Comparison of ENCODE assay signal across 16 cellular contexts in the genomic region with DNA sequence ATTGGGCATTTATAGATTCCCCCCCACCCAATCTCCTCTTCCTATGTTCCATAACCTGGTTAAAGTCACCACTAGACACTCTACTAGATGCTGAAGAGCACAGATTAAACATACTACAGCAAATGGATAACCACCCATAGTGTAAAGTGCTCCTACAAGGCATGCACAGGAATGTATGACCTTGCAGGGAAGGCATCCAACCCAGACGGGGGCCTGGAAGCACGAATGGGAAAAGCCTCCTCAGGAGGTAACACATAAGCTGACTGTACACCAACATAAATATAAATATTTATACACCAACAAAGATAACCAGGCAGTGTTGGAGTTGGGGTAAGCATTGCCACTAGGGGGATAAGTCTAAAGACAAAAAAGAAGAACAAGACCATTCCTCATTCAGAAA.
DNase-seq lines count a peak whose midpoint lies in the region; ATAC-seq and TF ChIP-seq lines count a peak whose summit lies in the region.
"Had no signal": no experiment of that assay in that cellular context is flagged by ENCODE, and none has a peak within 500 bp of the region (broad histone marks: within the 10 kb centered on the region; RNA-seq: fewer than 3 reads in every experiment).

No MANE protein-coding gene starts in this region.

- no peak overlapping the region for H4K8ac ChIP-seq in H9 (replicated peaks; ENCODE audit: insufficient read length, low read depth, low read length)

- H3K9me3 ChIP-seq in H9 (ENCODE audit: control insufficient read depth, low read depth, low read length) = no peaks in the 10 kb centered on the region

- H2BK15ac ChIP-seq in H9 (ENCODE audit: low read depth, low read length) = no peak overlapping the region

- H3K18ac ChIP-seq in H9 (ENCODE audit: insufficient read length, low read depth, low read length) = no peak overlapping the region

- no peaks in the 10 kb centered on the region for H3K27me3 Mint-ChIP-seq in H9 (ENCODE audit: low read depth)

- H3K27ac Mint-ChIP-seq in H9 = no peak overlapping the region
- H3K27ac Mint-ChIP-seq: GM23338 had no signal

- H2AK5ac ChIP-seq in H9 (ENCODE audit: insufficient read length, low read length) = no peak overlapping the region

- TF ChIP-seq CTCF in H9 (conservative IDR thresholded peaks at IDR 0.05) = peak; percentile 37; the same call in 2 of the 3 replicates

- no peak overlapping the region for H4K5ac ChIP-seq in H9 (ENCODE audit: insufficient read length, low read depth, low read length)

- no peaks in the 10 kb centered on the region for H3K79me1 ChIP-seq in H9 (ENCODE audit: insufficient read depth, low read depth, low read length, poor library complexity, severe bottlenecking)

- no peak overlapping the region for H2BK12ac ChIP-seq in H9 (ENCODE audit: insufficient read length, low read depth, low read length)

- no CpG with 5 or more reads among the region's 2 CpGs for WGBS in H9 (ENCODE audit: extremely low coverage, insufficient read length, low lambda C conversion rate)

- H2BK5ac ChIP-seq in H9 (ENCODE audit: insufficient read length, low read length) = no peak overlapping the region

- H3K36me3 Mint-ChIP-seq in H9 (ENCODE audit: insufficient read depth in 1 of 3, low read depth in 3 of 3) = peaks cover 7 to 9% (median 7%) of the 10 kb centered on the region in 3 experiments; a peak in 4 of 7 replicates

- no peaks in the 10 kb centered on the region for H3K4me1 ChIP-seq in H9 (ENCODE audit: insufficient read depth, low read length)

- H3K9me3 Mint-ChIP-seq in H9 = peaks cover 11 to 13% of the 10 kb centered on the region in 2 experiments

- no peak overlapping the region for H2BK20ac ChIP-seq in H9 (ENCODE audit: low read depth, low read length, poor library complexity, severe bottlenecking)

- no peak overlapping the region for H2AFZ ChIP-seq in H9 (ENCODE audit: low read length)
- H2AFZ ChIP-seq: GM23338 had no signal

- H3K23ac ChIP-seq in H9 (ENCODE audit: insufficient read length, low read depth, low read length) = no peak overlapping the region

- H3K56ac ChIP-seq in H9 (ENCODE audit: insufficient read length, low read depth, low read length) = no peak overlapping the region

- H3K4me2 ChIP-seq in H9 (ENCODE audit: insufficient read depth, insufficient read length, low read length) = no peak overlapping the region
- H3K4me2 ChIP-seq: GM23338 had no signal

- H3K23me2 ChIP-seq in H9 (ENCODE audit: insufficient read length, low read depth, low read length, poor library complexity, severe bottlenecking) = no peaks in the 10 kb centered on the region

- H3K9ac ChIP-seq in H9 (ENCODE audit: extremely low read depth, insufficient read length, low read length) = no peak overlapping the region

- no peak overlapping the region for H3K14ac ChIP-seq in H9 (ENCODE audit: insufficient read depth, low read length)

- no peak overlapping the region for H4K91ac ChIP-seq in H9 (ENCODE audit: insufficient read length, low read depth, low read length)

- H3K27ac ChIP-seq in H9 (ENCODE audit: insufficient read length, low read depth, low read length) (no peak overlapping the region), caudate nucleus (ENCODE audit: low read depth, low read length) (no peak overlapping the region)

- DNase-seq in AG08396 (ENCODE audit: low spot score) (peak; percentile 6), H9 (no peak), astrocyte of the hippocampus (ENCODE audit: low read depth, low spot score) (peak; percentile 23), islet precursor cell (peak; percentile 70), MV-4-11 (lab: John Stamatoyannopoulos, UW) (no peak), caudate nucleus (lab: John Stamatoyannopoulos, UW) (no peak)
- DNase-seq: C1 segment of cervical spinal cord, KBM-7, NCI-H1417, NCI-H187 treated with DMSO at 0.1 percent for 48 hours, NCI-H226, NCI-H524 had no signal

- no peak overlapping the region for H3T11ph ChIP-seq in H9 (ENCODE audit: low read length)

- no peaks in the 10 kb centered on the region for H3K79me2 ChIP-seq in H9 (ENCODE audit: insufficient read depth, low read length)

- no peak overlapping the region for H3K4me3 Mint-ChIP-seq in H9
- H3K4me3 Mint-ChIP-seq: GM23338 had no signal

- no peaks in the 10 kb centered on the region for H3K4me1 Mint-ChIP-seq in H9
- H3K4me1 Mint-ChIP-seq: GM23338 had no signal

- ATAC-seq in GM18502 (IDR thresholded peaks at IDR 0.05; ENCODE audit: poor library complexity, unreplicated experiment) (no peak), GM21381 (IDR thresholded peaks at IDR 0.05; ENCODE audit: unreplicated experiment) (no peak)
- ATAC-seq: GM23338, Right ventricle myocardium inferior had no signal

- no peaks in the 10 kb centered on the region for H3K27me3 ChIP-seq in H9 (ENCODE audit: insufficient read depth, low read length)

- no peaks in the 10 kb centered on the region for H4K20me1 ChIP-seq in H9 (ENCODE audit: control insufficient read depth, insufficient read depth, insufficient read length)

- no peak overlapping the region for H3K4ac ChIP-seq in H9 (ENCODE audit: low read depth, low read length)

- H2BK120ac ChIP-seq in H9 (ENCODE audit: low read depth, low read length, poor library complexity, severe bottlenecking) = no peak overlapping the region

Comparison
In these comparisons a context has a peak if more than half of its experiments do, and no peak if none do; other contexts are left out.
1. DNase-seq: peak in AG08396 (single experiment), astrocyte of the hippocampus (single experiment) and islet precursor cell (single experiment); none in H9 (single experiment), MV-4-11 (single experiment) and caudate nucleus (0 of 61).